Comparison of ENCODE assay signal across 12 cellular contexts in the genomic region with DNA sequence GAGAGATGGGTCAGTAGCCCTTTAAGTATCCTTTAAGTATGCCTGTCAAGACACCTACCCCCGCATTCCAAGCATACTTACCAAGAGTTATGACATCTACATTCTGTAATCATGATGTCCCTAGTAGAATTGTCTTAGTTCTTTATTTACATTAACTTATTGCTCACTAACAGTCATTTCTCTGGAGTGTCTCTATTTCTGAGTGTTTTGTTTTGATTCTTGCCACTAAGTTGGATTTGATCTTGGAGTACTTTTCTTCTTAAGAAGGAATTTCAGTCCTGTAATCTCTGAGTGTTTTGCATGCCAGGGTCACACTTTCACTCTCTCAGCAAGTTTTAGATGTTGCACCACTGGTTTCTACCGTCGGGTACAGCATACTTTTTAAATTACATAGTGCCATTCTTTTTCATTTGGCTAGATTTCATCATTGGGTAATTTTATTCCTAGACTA.
A peak's percentile ranks its signal among the peaks of the same experiment; 100 is the strongest.
DNase-seq lines count a peak whose midpoint lies in the region; ATAC-seq, FAIRE-seq and TF ChIP-seq lines count a peak whose summit lies in the region.
"Had no signal": no experiment of that assay in that cellular context is flagged by ENCODE, and none has a peak within 500 bp of the region (broad histone marks: within the 10 kb centered on the region; RNA-seq: fewer than 3 reads in every experiment).

No MANE protein-coding gene starts in this region.

- ATAC-seq in GM21737 (IDR thresholded peaks at IDR 0.05; ENCODE audit: unreplicated experiment): no peak
- no peak for ATAC-seq in activated naive CD8-positive, alpha-beta T cell treated with anti-CD3 and anti-CD28 coated beads, Interleukin-2, amount 50 U/mL, for 24 hours
- ATAC-seq: right lobe of liver had no signal

- H3K4me1 Mint-ChIP-seq in osteocyte (ENCODE audit: unreplicated experiment): peaks cover 38% of the 10 kb centered on the region
- no peaks in the 10 kb centered on the region for H3K4me1 Mint-ChIP-seq in activated naive CD8-positive, alpha-beta T cell treated with anti-CD3 and anti-CD28 coated beads, Interleukin-2, amount 50 U/mL, for 24 hours

- no peaks in the 10 kb centered on the region for H3K27me3 Mint-ChIP-seq in osteocyte (ENCODE audit: unreplicated experiment)
- H3K27me3 Mint-ChIP-seq in activated naive CD8-positive, alpha-beta T cell treated with anti-CD3 and anti-CD28 coated beads, Interleukin-2, amount 50 U/mL, for 24 hours: no peaks in the 10 kb centered on the region
- H3K27me3 Mint-ChIP-seq: dendritic cell treated with granulocyte-macrophage colony-stimulating factor and Interleukin-4, amounts not matched to agents 40 ng/mL and 50 ng/mL, for 4 days had no signal

- TF ChIP-seq CTCF in osteocyte (IDR thresholded peaks at IDR 0.05): no peak

- peak overlapping the region; percentile 43 for H3K4me3 Mint-ChIP-seq in osteocyte (ENCODE audit: unreplicated experiment)
- H3K4me3 Mint-ChIP-seq in activated naive CD8-positive, alpha-beta T cell treated with anti-CD3 and anti-CD28 coated beads, Interleukin-2, amount 50 U/mL, for 24 hours: no peak overlapping the region
- H3K4me3 Mint-ChIP-seq: dendritic cell treated with granulocyte-macrophage colony-stimulating factor and Interleukin-4, amounts not matched to agents 40 ng/mL and 50 ng/mL, for 4 days had no signal

- DNase-seq in Daoy (ENCODE audit: low read depth) (peak; percentile 49), RCC 7860 (ENCODE audit: low spot score) (peak; percentile 98), fibroblast of gingiva (ENCODE audit: low read depth) (peak; percentile 97), osteocyte (ENCODE audit: extremely low spot score, unreplicated experiment) (no peak), GM19240 (ENCODE audit: insufficient read length, low spot score) (no peak)
- DNase-seq in activated naive CD8-positive, alpha-beta T cell treated with anti-CD3 and anti-CD28 coated beads, Interleukin-2, amount 50 U/mL, for 24 hours: no peak
- DNase-seq in activated CD4-positive, alpha-beta T cell treated with anti-CD3 and anti-CD28 coated beads, Interleukin-2, amount 50 U/mL, for 4 hours: no peak
- DNase-seq: DMS153, left cardiac atrium, right lobe of liver had no signal

- no peaks in the 10 kb centered on the region for H3K9me3 Mint-ChIP-seq in osteocyte (ENCODE audit: unreplicated experiment)
- no peaks in the 10 kb centered on the region for H3K9me3 Mint-ChIP-seq in activated naive CD8-positive, alpha-beta T cell treated with anti-CD3 and anti-CD28 coated beads, Interleukin-2, amount 50 U/mL, for 24 hours
- H3K9me3 Mint-ChIP-seq: dendritic cell treated with granulocyte-macrophage colony-stimulating factor and Interleukin-4, amounts not matched to agents 40 ng/mL and 50 ng/mL, for 4 days had no signal

- FAIRE-seq in RCC 7860 (lab: Jason Lieb, UNC): peak; percentile 90

- peak overlapping the region; percentile 83 for H3K27ac Mint-ChIP-seq in osteocyte (ENCODE audit: unreplicated experiment)
- no peak overlapping the region for H3K27ac Mint-ChIP-seq in activated naive CD8-positive, alpha-beta T cell treated with anti-CD3 and anti-CD28 coated beads, Interleukin-2, amount 50 U/mL, for 24 hours
- H3K27ac Mint-ChIP-seq: dendritic cell treated with granulocyte-macrophage colony-stimulating factor and Interleukin-4, amounts not matched to agents 40 ng/mL and 50 ng/mL, for 4 days had no signal

- H3K36me3 Mint-ChIP-seq in osteocyte (ENCODE audit: unreplicated experiment): no peaks in the 10 kb centered on the region
- H3K36me3 Mint-ChIP-seq in activated naive CD8-positive, alpha-beta T cell treated with anti-CD3 and anti-CD28 coated beads, Interleukin-2, amount 50 U/mL, for 24 hours (ENCODE audit: low read depth): no peaks in the 10 kb centered on the region

Comparison
In these comparisons a context has a peak if more than half of its experiments do, and no peak if none do; other contexts are left out.
1. DNase-seq: peak in Daoy (single experiment), RCC 7860 (single experiment) and fibroblast of gingiva (single experiment); none in osteocyte (single experiment), activated naive CD8-positive, alpha-beta T cell treated with anti-CD3 and anti-CD28 coated beads, Interleukin-2, amount 50 U/mL, for 24 hours (single experiment), GM19240 (single experiment) and activated CD4-positive, alpha-beta T cell treated with anti-CD3 and anti-CD28 coated beads, Interleukin-2, amount 50 U/mL, for 4 hours (0 of 2).